12 cellular contexts compared by ENCODE assay signal in genomic region chr6:43706788-43707187, GRCh38. TPM values are rescaled to one million over a fixed set of nuclear protein-coding genes. Genes with fewer than 3 reads are reported as not detected.
A peak's percentile ranks its signal among the peaks of the same experiment; 100 is the strongest.
DNase-seq lines count a peak whose midpoint lies in the region; ATAC-seq and TF ChIP-seq lines count a peak whose summit lies in the region.
"Had no signal": no experiment of that assay in that cellular context is flagged by ENCODE, and none has a peak within 500 bp of the region (broad histone marks: within the 10 kb centered on the region; RNA-seq: fewer than 3 reads in every experiment).

No MANE protein-coding gene starts in this region.

- H2BK5ac ChIP-seq in mesenchymal stem cell (ENCODE audit: low read depth, low read length, poor library complexity, severe bottlenecking) = no peak overlapping the region

- intact Hi-C loops in ovary (cut with DNase I) = no loop called here

- H3K14ac ChIP-seq in mesenchymal stem cell (ENCODE audit: low read length in 2 of 2) = no peak overlapping the region

- TF ChIP-seq EP300 in ovary (IDR thresholded peaks at IDR 0.05) = no peak

- H4K8ac ChIP-seq in mesenchymal stem cell (ENCODE audit: low read length) = no peak overlapping the region

- H2AFZ ChIP-seq in KMS-11 (ENCODE audit: low read depth) (no peak overlapping the region; the same call in 1 of the 2 replicates), mesenchymal stem cell (ENCODE audit: low read depth, low read length) (no peak overlapping the region)

- no peak overlapping the region for H2BK15ac ChIP-seq in mesenchymal stem cell (ENCODE audit: low read depth, poor library complexity, severe bottlenecking)

- no peaks in the 10 kb centered on the region for H3K79me2 ChIP-seq in KMS-11 (ENCODE audit: insufficient read depth, low read depth)

- H4K20me1 ChIP-seq in BLaER1 = no peaks in the 10 kb centered on the region
- no peaks in the 10 kb centered on the region for H4K20me1 ChIP-seq in KMS-11 (ENCODE audit: insufficient read depth)

- peak overlapping the region in 1 of 2 experiments; percentile 4 for H2BK12ac ChIP-seq in mesenchymal stem cell (ENCODE audit: low read length in 2 of 2)

- ATAC-seq in GM18868 (IDR thresholded peaks at IDR 0.05; ENCODE audit: unreplicated experiment) = no peak

- H3K9me3 ChIP-seq in BLaER1 = no peaks in the 10 kb centered on the region
- no peaks in the 10 kb centered on the region for H3K9me3 ChIP-seq in mesenchymal stem cell (ENCODE audit: control insufficient read depth, low read length)
- H3K9me3 ChIP-seq in ovary = no peaks in the 10 kb centered on the region
- H3K9me3 ChIP-seq: BE2C had no signal

- H3K4me1 ChIP-seq in BLaER1 (peaks cover 35% of the 10 kb centered on the region), KMS-11 (ENCODE audit: low read depth, poor library complexity, severe bottlenecking) (peaks cover 73% of the 10 kb centered on the region), mesenchymal stem cell (ENCODE audit: control insufficient read depth, insufficient read depth, low read depth, low read length) (peaks cover 17% of the 10 kb centered on the region), ovary (ENCODE audit: insufficient read depth) (peaks cover 21% of the 10 kb centered on the region)

- TF ChIP-seq CTCF in KMS-11 (conservative IDR thresholded peaks at IDR 0.05; ENCODE audit: low read depth, low read length) (no peak), brain microvascular endothelial cell (IDR thresholded peaks at IDR 0.05; ENCODE audit: low read depth, low read length, missing control alignments) (no peak), ovary (IDR thresholded peaks at IDR 0.05) (no peak)

- H3K27me3 ChIP-seq in BLaER1 (no peaks in the 10 kb centered on the region), KMS-11 (ENCODE audit: insufficient read depth, low read depth) (no peaks in the 10 kb centered on the region), brain microvascular endothelial cell (replicated peaks) (no peaks in the 10 kb centered on the region), mesenchymal stem cell (ENCODE audit: control insufficient read depth in 1 of 2, insufficient read depth in 1 of 2, low read length in 2 of 2) (no peaks in the 10 kb centered on the region), ovary (no peaks in the 10 kb centered on the region)
- H3K27me3 ChIP-seq: BE2C had no signal

- no peak overlapping the region for H3K4me3 ChIP-seq in BLaER1
- no peak overlapping the region for H3K4me3 ChIP-seq in KMS-11 (IDR thresholded peaks at IDR 0.05; ENCODE audit: insufficient read depth, low read depth, low read length)
- no peak overlapping the region for H3K4me3 ChIP-seq in brain microvascular endothelial cell (ENCODE audit: low read depth, low read length)
- no peak overlapping the region for H3K4me3 ChIP-seq in mesenchymal stem cell (ENCODE audit: insufficient read depth in 1 of 2, low read depth in 1 of 2, low read length in 2 of 2)
- no peak overlapping the region for H3K4me3 ChIP-seq in ovary

- no peak overlapping the region for H2AK5ac ChIP-seq in mesenchymal stem cell (ENCODE audit: low read length, severe bottlenecking)

- peak overlapping the region; percentile 11 for H2BK120ac ChIP-seq in mesenchymal stem cell (ENCODE audit: low read depth, low read length)

- H3K4ac ChIP-seq in mesenchymal stem cell (ENCODE audit: low read depth in 1 of 2, low read length in 2 of 2) = no peak overlapping the region

- peak overlapping the region; percentile 6 for H4K91ac ChIP-seq in mesenchymal stem cell (ENCODE audit: low read length)

- no peaks in the 10 kb centered on the region for H3K79me1 ChIP-seq in mesenchymal stem cell (replicated peaks; ENCODE audit: low read length, poor library complexity, severe bottlenecking)

- H3K9ac ChIP-seq in BLaER1 (no peak overlapping the region), KMS-11 (peak overlapping the region; percentile 9; the same call in 1 of the 2 replicates), mesenchymal stem cell (ENCODE audit: low read length) (peak overlapping the region; percentile 46)

- H3K36me3 ChIP-seq in BLaER1 (no peaks in the 10 kb centered on the region), KMS-11 (ENCODE audit: insufficient read depth) (no peaks in the 10 kb centered on the region), brain microvascular endothelial cell (replicated peaks) (no peaks in the 10 kb centered on the region), mesenchymal stem cell (ENCODE audit: control insufficient read depth in 1 of 2, insufficient read depth in 2 of 2, low read depth in 1 of 2, low read length in 2 of 2) (no peaks in the 10 kb centered on the region), ovary (no peaks in the 10 kb centered on the region)
- H3K36me3 ChIP-seq: BE2C had no signal

- no peak overlapping the region for H3K18ac ChIP-seq in mesenchymal stem cell (ENCODE audit: low read depth in 1 of 2, low read length in 2 of 2)

- H3K27ac ChIP-seq in BLaER1 (no peak overlapping the region), KMS-11 (peak overlapping the region; percentile 77; the same call in 1 of the 2 replicates), brain microvascular endothelial cell (no peak overlapping the region), mesenchymal stem cell (ENCODE audit: low read length, poor library complexity, severe bottlenecking) (no peak overlapping the region), ovary (no peak overlapping the region)

- H3K23ac ChIP-seq in mesenchymal stem cell (ENCODE audit: low read length in 2 of 2) = no peak overlapping the region

- WGBS in mesenchymal stem cell = 89% methylated on average over 8 of the region's 8 CpGs
- WGBS in ovary, 3 donors = 42 to 54% (median 46%) methylated on average over 8 of the region's 8 CpGs

- DNase-seq in brain microvascular endothelial cell (peak; percentile 57), mesenchymal stem cell (no peak), ovary (no peak), G401 (ENCODE audit: low spot score) (no peak)
- DNase-seq in stimulated activated naive CD4-positive, alpha-beta T cell (lab: John Stamatoyannopoulos, UW) = no peak
- DNase-seq: BE2C; GDM1; NCI-H1930; stimulated activated CD4-positive, alpha-beta T cell treated with anti-CD3 and anti-CD28 coated beads, Interleukin-1b, Interleukin-23, amount 100 ng/mL, for 48 hours had no signal

- no peak for TF ChIP-seq POLR2A in ovary (IDR thresholded peaks at IDR 0.05)

- in situ Hi-C loops in brain microvascular endothelial cell (cut with HindIII; ENCODE audit: low pct_ligation_motif_present, low sequenced_read_pairs) = no loop called here
- in situ Hi-C loops in G401 (cut with HindIII; ENCODE audit: low sequenced_read_pairs) = no loop called here

- peak overlapping the region; percentile 55 for H3K4me2 ChIP-seq in BLaER1
- H3K4me2 ChIP-seq in KMS-11 = peak overlapping the region; percentile 77; the same call in 1 of the 2 replicates
- H3K4me2 ChIP-seq in mesenchymal stem cell (ENCODE audit: low read length, poor library complexity, severe bottlenecking) = no peak overlapping the region

RNA-seq across cellular contexts. Expression of gene MRPS18A, which starts 19.2 kb away (rescaled TPM):
- 42.0 TPM for polyA plus RNA-seq in mesenchymal stem cell (2013, experiment 1 of 2)
- 43.2 TPM for polyA plus RNA-seq in mesenchymal stem cell (2013, experiment 2 of 2)
- 10 to 100 TPM; 21.9 to 44.1 (median 25.9) TPM for total RNA-seq in ovary
- polyA plus RNA-seq in ovary = 10 to 100 TPM; 35.1 to 45.0 TPM
- 70.5 and 89.4 TPM in 2 replicates for total RNA-seq in G401 (2014; rRNA removed; shearing (Covaris generic))
